In genomic region chr10:71999360-72000072, GRCh38 we compare ENCODE assay signal across 9 cellular contexts. TPM values are rescaled to one million over a fixed set of nuclear protein-coding genes. Genes with fewer than 3 reads are reported as not detected.
DNase-seq lines count a peak whose midpoint lies in the region; ATAC-seq and TF ChIP-seq lines count a peak whose summit lies in the region.
"Had no signal": no experiment of that assay in that cellular context is flagged by ENCODE, and none has a peak within 500 bp of the region (broad histone marks: within the 10 kb centered on the region; RNA-seq: fewer than 3 reads in every experiment).

No MANE protein-coding gene starts in this region.

- WGBS in right lobe of liver (ENCODE audit: insufficient coverage, low coverage, low lambda C conversion rate, missing lambda C conversion rate), result 35% methylated on average over 11 of the region's 21 CpGs
- WGBS in suprapubic skin, result 36% methylated on average over 21 of the region's 21 CpGs

- no peak for TF ChIP-seq POLR2A in right lobe of liver (IDR thresholded peaks at IDR 0.05)
- no peak for TF ChIP-seq POLR2A in suprapubic skin (IDR thresholded peaks at IDR 0.05)

- H3K4me3 ChIP-seq in right lobe of liver, result no peak overlapping the region
- H3K4me3 ChIP-seq in suprapubic skin, result peak overlapping the region; percentile 20
- H3K4me3 ChIP-seq in CD8-positive, alpha-beta T cell (ENCODE audit: low read depth, low read length), result no peak overlapping the region

- H3K27ac Mint-ChIP-seq in CD8-positive, alpha-beta T cell, result no peak overlapping the region
- H3K27ac Mint-ChIP-seq in endothelial cell (ENCODE audit: unreplicated experiment), result no peak overlapping the region
- H3K27ac Mint-ChIP-seq in T-helper 2 cell treated with Interferon-gamma antibody and Interleukin-4, amounts not matched to agents 5 μg/mL and 100 μg/mL, for 36 hours, result no peak overlapping the region

- TF ChIP-seq CTCF in right lobe of liver (IDR thresholded peaks at IDR 0.05), result no peak
- TF ChIP-seq CTCF in suprapubic skin (IDR thresholded peaks at IDR 0.05), result no peak
- TF ChIP-seq CTCF in CD8-positive, alpha-beta T cell (IDR thresholded peaks at IDR 0.05), result no peak
- TF ChIP-seq CTCF in endothelial cell (IDR thresholded peaks at IDR 0.05; ENCODE audit: unreplicated experiment), result no peak

- no peaks in the 10 kb centered on the region for H3K27me3 ChIP-seq in right lobe of liver
- H3K27me3 ChIP-seq in suprapubic skin, result no peaks in the 10 kb centered on the region
- no peaks in the 10 kb centered on the region for H3K27me3 ChIP-seq in CD8-positive, alpha-beta T cell (ENCODE audit: insufficient read depth, low read length)
- H3K27me3 ChIP-seq: neutrophil had no signal

- no peak for DNase-seq in right lobe of liver
- DNase-seq in suprapubic skin (ENCODE audit: low spot score in 2 of 2), result peak in 1 of 2 donors; percentile 87
- no peak for DNase-seq in CD8-positive, alpha-beta T cell
- DNase-seq in endothelial cell (ENCODE audit: low spot score), result no peak
- DNase-seq in HCEC 1CT, result no peak
- no peak for DNase-seq in T-helper 2 cell treated with Interferon-gamma antibody and Interleukin-4, amounts not matched to agents 5 μg/mL and 100 μg/mL, for 36 hours (ENCODE audit: low spot score)

- CTCF ChIA-PET in CD8-positive, alpha-beta T cell (lab: Charles Lee), result interaction anchor here (0.9 to 1.3 kb wide), 2 partner anchors 29 to 48 kb away, joined by 3 to 4 read pairs; no protein-coding TSS in a partner anchor

- H3K4me3 Mint-ChIP-seq in CD8-positive, alpha-beta T cell, result no peak overlapping the region
- H3K4me3 Mint-ChIP-seq in endothelial cell (ENCODE audit: unreplicated experiment), result no peak overlapping the region
- H3K4me3 Mint-ChIP-seq in T-helper 2 cell treated with Interferon-gamma antibody and Interleukin-4, amounts not matched to agents 5 μg/mL and 100 μg/mL, for 36 hours, result no peak overlapping the region

- H3K4me1 ChIP-seq in right lobe of liver (no peaks in the 10 kb centered on the region), suprapubic skin (peaks cover 64% of the 10 kb centered on the region)
- no peaks in the 10 kb centered on the region for H3K4me1 ChIP-seq in CD8-positive, alpha-beta T cell (ENCODE audit: insufficient read depth, low read length)

- H3K27ac ChIP-seq in cingulate gyrus (ENCODE audit: low read depth, low read length) (peak overlapping the region; percentile 97), right lobe of liver (peak overlapping the region in 1 of 3 donors; percentile 15), suprapubic skin (peak overlapping the region; percentile 90)
- no peak overlapping the region for H3K27ac ChIP-seq in CD8-positive, alpha-beta T cell (ENCODE audit: low read depth, low read length)
- H3K27ac ChIP-seq: neutrophil had no signal

- H3K9me3 ChIP-seq in right lobe of liver, result no peaks in the 10 kb centered on the region
- no peaks in the 10 kb centered on the region for H3K9me3 ChIP-seq in suprapubic skin
- no peaks in the 10 kb centered on the region for H3K9me3 ChIP-seq in CD8-positive, alpha-beta T cell (ENCODE audit: low read length)
- H3K9me3 ChIP-seq: neutrophil had no signal

- H3K36me3 Mint-ChIP-seq in CD8-positive, alpha-beta T cell, result no peaks in the 10 kb centered on the region
- H3K36me3 Mint-ChIP-seq in endothelial cell (ENCODE audit: low read depth, unreplicated experiment), result no peaks in the 10 kb centered on the region
- H3K36me3 Mint-ChIP-seq in T-helper 2 cell treated with Interferon-gamma antibody and Interleukin-4, amounts not matched to agents 5 μg/mL and 100 μg/mL, for 36 hours (ENCODE audit: low read depth), result no peaks in the 10 kb centered on the region

- POLR2A ChIA-PET in CD8-positive, alpha-beta T cell (lab: Charles Lee), result no interaction called here

- intact Hi-C loops in right lobe of liver (cut with DNase I), result no loop called here
- intact Hi-C loops in CD8-positive, alpha-beta T cell (cut with DNase I, micrococcal nuclease), result no loop called here

- H3K9me3 Mint-ChIP-seq in CD8-positive, alpha-beta T cell, result no peaks in the 10 kb centered on the region
- H3K9me3 Mint-ChIP-seq in endothelial cell (ENCODE audit: unreplicated experiment), result no peaks in the 10 kb centered on the region
- no peaks in the 10 kb centered on the region for H3K9me3 Mint-ChIP-seq in T-helper 2 cell treated with Interferon-gamma antibody and Interleukin-4, amounts not matched to agents 5 μg/mL and 100 μg/mL, for 36 hours

- H3K36me3 ChIP-seq in right lobe of liver (no peaks in the 10 kb centered on the region), suprapubic skin (no peaks in the 10 kb centered on the region)
- H3K36me3 ChIP-seq in CD8-positive, alpha-beta T cell (ENCODE audit: insufficient read depth, low read length), result no peaks in the 10 kb centered on the region
- H3K36me3 ChIP-seq: neutrophil had no signal

- H3K27me3 Mint-ChIP-seq in CD8-positive, alpha-beta T cell (ENCODE audit: low read depth), result no peaks in the 10 kb centered on the region
- H3K27me3 Mint-ChIP-seq in endothelial cell (ENCODE audit: unreplicated experiment), result peaks cover 5% of the 10 kb centered on the region
- H3K27me3 Mint-ChIP-seq in T-helper 2 cell treated with Interferon-gamma antibody and Interleukin-4, amounts not matched to agents 5 μg/mL and 100 μg/mL, for 36 hours (ENCODE audit: low read depth), result no peaks in the 10 kb centered on the region

- peak; percentile 61 for ATAC-seq in HG03175 (IDR thresholded peaks at IDR 0.05; ENCODE audit: unreplicated experiment)
- peak; percentile 39 to 51 (median 48) for ATAC-seq in right lobe of liver
- ATAC-seq in CD8-positive, alpha-beta T cell, result no peak

- TF ChIP-seq EP300 in suprapubic skin (IDR thresholded peaks at IDR 0.05), result no peak

- no peaks in the 10 kb centered on the region for H3K4me1 Mint-ChIP-seq in CD8-positive, alpha-beta T cell (ENCODE audit: low read depth)
- no peaks in the 10 kb centered on the region for H3K4me1 Mint-ChIP-seq in endothelial cell (ENCODE audit: unreplicated experiment)
- no peaks in the 10 kb centered on the region for H3K4me1 Mint-ChIP-seq in T-helper 2 cell treated with Interferon-gamma antibody and Interleukin-4, amounts not matched to agents 5 μg/mL and 100 μg/mL, for 36 hours (ENCODE audit: low read depth)

RNA-seq across cellular contexts. Expression of gene CHST3, which starts 35.3 kb away (rescaled TPM):
- 1 to 10 TPM in 5 of 6 experiments, under 1 TPM in 1; 0.81 to 2.5 (median 1.8) TPM for total RNA-seq in right lobe of liver
- 10 to 100 TPM; 17.9 to 29.3 (median 23.2) TPM for total RNA-seq in suprapubic skin
- not detected for total RNA-seq in CD8-positive, alpha-beta T cell
- total RNA-seq in endothelial cell (ENCODE audit: unreplicated experiment), result 3.8 TPM
